1 cellular context compared by ENCODE assay signal in genomic region chr21:26966978-26967913, GRCh38.
TF ChIP-seq lines count a peak whose summit lies in the region.

TSS of gene ADAMTS5 (minus strand) at chr21:26967088. CDS start at chr21:26966391, 697 bp downstream.

TF ChIP-seq in WTC11, 78 proteins besides CTCF, POLR2A, EP300 and RAD21 (continued from another document and continues in another):
- no peak for TF ChIP-seq E2F1 (CRISPR knock-in tag; IDR thresholded peaks at IDR 0.05)
- TF ChIP-seq, protein P1, sequence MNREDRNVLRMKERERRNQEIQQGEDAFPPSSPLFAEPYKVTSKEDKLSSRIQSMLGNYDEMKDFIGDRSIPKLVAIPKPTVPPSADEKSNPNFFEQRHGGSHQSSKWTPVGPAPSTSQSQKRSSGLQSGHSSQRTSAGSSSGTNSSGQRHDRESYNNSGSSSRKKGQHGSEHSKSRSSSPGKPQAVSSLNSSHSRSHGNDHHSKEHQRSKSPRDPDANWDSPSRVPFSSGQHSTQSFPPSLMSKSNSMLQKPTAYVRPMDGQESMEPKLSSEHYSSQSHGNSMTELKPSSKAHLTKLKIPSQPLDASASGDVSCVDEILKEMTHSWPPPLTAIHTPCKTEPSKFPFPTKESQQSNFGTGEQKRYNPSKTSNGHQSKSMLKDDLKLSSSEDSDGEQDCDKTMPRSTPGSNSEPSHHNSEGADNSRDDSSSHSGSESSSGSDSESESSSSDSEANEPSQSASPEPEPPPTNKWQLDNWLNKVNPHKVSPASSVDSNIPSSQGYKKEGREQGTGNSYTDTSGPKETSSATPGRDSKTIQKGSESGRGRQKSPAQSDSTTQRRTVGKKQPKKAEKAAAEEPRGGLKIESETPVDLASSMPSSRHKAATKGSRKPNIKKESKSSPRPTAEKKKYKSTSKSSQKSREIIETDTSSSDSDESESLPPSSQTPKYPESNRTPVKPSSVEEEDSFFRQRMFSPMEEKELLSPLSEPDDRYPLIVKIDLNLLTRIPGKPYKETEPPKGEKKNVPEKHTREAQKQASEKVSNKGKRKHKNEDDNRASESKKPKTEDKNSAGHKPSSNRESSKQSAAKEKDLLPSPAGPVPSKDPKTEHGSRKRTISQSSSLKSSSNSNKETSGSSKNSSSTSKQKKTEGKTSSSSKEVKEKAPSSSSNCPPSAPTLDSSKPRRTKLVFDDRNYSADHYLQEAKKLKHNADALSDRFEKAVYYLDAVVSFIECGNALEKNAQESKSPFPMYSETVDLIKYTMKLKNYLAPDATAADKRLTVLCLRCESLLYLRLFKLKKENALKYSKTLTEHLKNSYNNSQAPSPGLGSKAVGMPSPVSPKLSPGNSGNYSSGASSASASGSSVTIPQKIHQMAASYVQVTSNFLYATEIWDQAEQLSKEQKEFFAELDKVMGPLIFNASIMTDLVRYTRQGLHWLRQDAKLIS (CRISPR knock-in tag; IDR thresholded peaks at IDR 0.05; ENCODE audit: borderline replicate concordance), result no peak
- no peak for TF ChIP-seq CDX4 (CRISPR knock-in tag; IDR thresholded peaks at IDR 0.05; ENCODE audit: borderline replicate concordance)
- no peak for TF ChIP-seq ZMAT4 (CRISPR knock-in tag; IDR thresholded peaks at IDR 0.05)
- no peak for TF ChIP-seq ERG (CRISPR knock-in tag; IDR thresholded peaks at IDR 0.05)
- no peak for TF ChIP-seq ATF1 (CRISPR knock-in tag; IDR thresholded peaks at IDR 0.05)
- TF ChIP-seq SOX15 (CRISPR knock-in tag; IDR thresholded peaks at IDR 0.05), result no peak
- no peak for TF ChIP-seq RELA (CRISPR knock-in tag; IDR thresholded peaks at IDR 0.05; ENCODE audit: borderline replicate concordance)
- no peak for TF ChIP-seq FOXP4 (CRISPR knock-in tag; IDR thresholded peaks at IDR 0.05)
- TF ChIP-seq SMAD3 (CRISPR knock-in tag; IDR thresholded peaks at IDR 0.05; ENCODE audit: borderline replicate concordance), result no peak
- no peak for TF ChIP-seq GTF2I (CRISPR knock-in tag; conservative IDR thresholded peaks at IDR 0.05)
- TF ChIP-seq ZNF317 (CRISPR knock-in tag; IDR thresholded peaks at IDR 0.05; ENCODE audit: borderline replicate concordance, low read depth), result no peak
- TF ChIP-seq NR1H2 (CRISPR knock-in tag; IDR thresholded peaks at IDR 0.05), result no peak
- TF ChIP-seq JUN (CRISPR knock-in tag; IDR thresholded peaks at IDR 0.05), result no peak
- no peak for TF ChIP-seq MXD4 (CRISPR knock-in tag; IDR thresholded peaks at IDR 0.05; ENCODE audit: borderline replicate concordance)
- TF ChIP-seq TCF7 (CRISPR knock-in tag; IDR thresholded peaks at IDR 0.05; ENCODE audit: low read depth), result no peak
- TF ChIP-seq ZNF263 (CRISPR knock-in tag; IDR thresholded peaks at IDR 0.05; ENCODE audit: low read depth), result no peak; the same call in 1 of the 2 replicates
- 0 out of 2 replicates have a peak, but pooled peaks have one; percentile 19 for TF ChIP-seq ARID4B (CRISPR knock-in tag; IDR thresholded peaks at IDR 0.05; ENCODE audit: borderline replicate concordance)
- TF ChIP-seq ZNF219 (CRISPR knock-in tag; IDR thresholded peaks at IDR 0.05; ENCODE audit: borderline replicate concordance), result peak; percentile 34; the same call in 1 of the 2 replicates
- no peak for TF ChIP-seq JAZF1 (CRISPR knock-in tag; IDR thresholded peaks at IDR 0.05)
- TF ChIP-seq NR2C2 (CRISPR knock-in tag; IDR thresholded peaks at IDR 0.05), result no peak
- TF ChIP-seq TEAD1 (CRISPR knock-in tag; IDR thresholded peaks at IDR 0.05), result peak; percentile 56; the same call in 1 of the 2 replicates
- TF ChIP-seq, protein P2, sequence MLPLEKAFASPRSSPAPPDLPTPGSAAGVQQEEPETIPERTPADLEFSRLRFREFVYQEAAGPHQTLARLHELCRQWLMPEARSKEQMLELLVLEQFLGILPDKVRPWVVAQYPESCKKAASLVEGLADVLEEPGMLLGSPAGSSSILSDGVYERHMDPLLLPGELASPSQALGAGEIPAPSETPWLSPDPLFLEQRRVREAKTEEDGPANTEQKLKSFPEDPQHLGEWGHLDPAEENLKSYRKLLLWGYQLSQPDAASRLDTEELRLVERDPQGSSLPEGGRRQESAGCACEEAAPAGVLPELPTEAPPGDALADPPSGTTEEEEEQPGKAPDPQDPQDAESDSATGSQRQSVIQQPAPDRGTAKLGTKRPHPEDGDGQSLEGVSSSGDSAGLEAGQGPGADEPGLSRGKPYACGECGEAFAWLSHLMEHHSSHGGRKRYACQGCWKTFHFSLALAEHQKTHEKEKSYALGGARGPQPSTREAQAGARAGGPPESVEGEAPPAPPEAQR (CRISPR knock-in tag; IDR thresholded peaks at IDR 0.05), result no peak
- TF ChIP-seq ATF6 (CRISPR knock-in tag; IDR thresholded peaks at IDR 0.05), result no peak
- TF ChIP-seq GRHL2 (CRISPR knock-in tag; IDR thresholded peaks at IDR 0.05; ENCODE audit: insufficient replicate concordance, severe bottlenecking), result no peak
- TF ChIP-seq PRRX2 (CRISPR knock-in tag; IDR thresholded peaks at IDR 0.05), result no peak
- TF ChIP-seq KAT7 (CRISPR knock-in tag; IDR thresholded peaks at IDR 0.05; ENCODE audit: borderline replicate concordance), result no peak
- no peak for TF ChIP-seq ZBTB21 (CRISPR knock-in tag; IDR thresholded peaks at IDR 0.05; ENCODE audit: borderline replicate concordance)
- no peak for TF ChIP-seq ZBTB43 (CRISPR knock-in tag; IDR thresholded peaks at IDR 0.05)
- no peak; the same call in 1 of the 2 replicates for TF ChIP-seq SP1 (CRISPR knock-in tag; conservative IDR thresholded peaks at IDR 0.05)
- no peak for TF ChIP-seq NFE2L1 (CRISPR knock-in tag; IDR thresholded peaks at IDR 0.05)
- no peak for TF ChIP-seq FOXJ3 (CRISPR knock-in tag; IDR thresholded peaks at IDR 0.05; ENCODE audit: borderline replicate concordance)
- no peak for TF ChIP-seq RORB (CRISPR knock-in tag; IDR thresholded peaks at IDR 0.05)
- TF ChIP-seq ZNF416 (CRISPR knock-in tag; IDR thresholded peaks at IDR 0.05), result no peak
- TF ChIP-seq ATF2 (CRISPR knock-in tag; IDR thresholded peaks at IDR 0.05; ENCODE audit: borderline replicate concordance, low read depth), result no peak
- no peak for TF ChIP-seq ZNF121 (CRISPR knock-in tag; IDR thresholded peaks at IDR 0.05)
- TF ChIP-seq E2F4 (CRISPR knock-in tag; IDR thresholded peaks at IDR 0.05; ENCODE audit: borderline replicate concordance, low read depth), result no peak
